ENCODE assay signal across 20 cellular contexts in the genomic region with DNA sequence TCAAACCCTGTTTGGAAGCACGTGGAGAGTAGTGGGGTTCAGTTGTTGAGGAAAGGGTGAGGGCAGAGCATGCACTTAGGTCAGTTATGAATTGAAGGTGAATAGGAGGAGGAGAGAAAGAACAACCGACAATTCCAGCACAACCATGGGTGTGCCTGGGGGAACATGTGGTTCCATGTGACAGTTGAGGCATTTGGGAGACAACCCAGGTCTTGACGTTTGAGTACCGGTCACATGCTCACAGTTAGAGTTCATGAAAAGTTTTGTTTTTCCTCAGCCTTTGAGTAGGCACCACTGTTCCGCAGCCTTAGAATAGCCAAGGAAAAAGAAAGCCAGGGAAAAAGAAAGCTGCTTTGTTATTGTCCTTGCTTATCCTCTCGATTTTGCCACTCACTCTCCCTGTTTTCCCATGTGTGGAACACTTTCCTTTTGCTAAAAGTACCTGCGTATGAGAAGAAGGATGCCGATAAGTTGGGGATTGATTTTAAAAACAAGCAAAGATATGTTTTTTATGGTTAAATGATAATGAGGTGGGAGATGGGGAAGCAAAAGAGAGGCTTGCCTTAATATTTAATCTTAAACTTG. TPM values are rescaled to one million over a fixed set of nuclear protein-coding genes. Genes with fewer than 3 reads are reported as not detected.
DNase-seq lines count a peak whose midpoint lies in the region; ATAC-seq, FAIRE-seq and TF ChIP-seq lines count a peak whose summit lies in the region.
"Had no signal": no experiment of that assay in that cellular context is flagged by ENCODE, and none has a peak within 500 bp of the region (broad histone marks: within the 10 kb centered on the region; RNA-seq: fewer than 3 reads in every experiment).

No MANE protein-coding gene starts in this region.

- H3K9me3 ChIP-seq in heart left ventricle (no peaks in the 10 kb centered on the region), tibial nerve (no peaks in the 10 kb centered on the region), pancreas (no peaks in the 10 kb centered on the region)
- H3K9me3 ChIP-seq: BLaER1 treated with 17β-estradiol and CSF1 and Interleukin-3, amounts not matched to agents 10 nM and 100 nM; colonic mucosa; neutrophil had no signal

- ATAC-seq in heart left ventricle (peak; percentile 68 to 91 (median 78)), pancreas (no peak), GM21576 (IDR thresholded peaks at IDR 0.05; ENCODE audit: unreplicated experiment) (no peak)
- ATAC-seq: activated CD4-positive, CD25-positive, alpha-beta regulatory T cell treated with anti-CD3 and anti-CD28 coated beads, Interleukin-2, amount 50 U/mL, for 24 hours had no signal

- FAIRE-seq in pancreas (lab: Jason Lieb, UNC): no peak

- 60 to 67% (median 61%) methylated on average over 8 of the region's 8 CpGs for WGBS in heart left ventricle, 4 donors
- WGBS in tibial nerve, 2 donors: 36 to 41% methylated on average over 8 of the region's 8 CpGs
- WGBS in pancreas, 2 donors: 80 to 84% methylated on average over 8 of the region's 8 CpGs

- peaks cover 0 to 34% (median 14%) of the 10 kb centered on the region in 12 donors for H3K4me1 ChIP-seq in heart left ventricle
- peaks cover 0 to 64% (median 10%) of the 10 kb centered on the region in 4 donors for H3K4me1 ChIP-seq in tibial nerve
- H3K4me1 ChIP-seq in pancreas: peaks cover 7 to 26% (median 9%) of the 10 kb centered on the region in 3 donors
- H3K4me1 ChIP-seq: BLaER1 treated with 17β-estradiol and CSF1 and Interleukin-3, amounts not matched to agents 10 nM and 100 nM; colonic mucosa had no signal

- TF ChIP-seq CTCF in chondrocyte (IDR thresholded peaks at IDR 0.05): no peak
- no peak for TF ChIP-seq CTCF in heart left ventricle (IDR thresholded peaks at IDR 0.05)
- TF ChIP-seq CTCF in nephron progenitor cell (IDR thresholded peaks at IDR 0.05): no peak
- TF ChIP-seq CTCF in tibial nerve (IDR thresholded peaks at IDR 0.05): no peak
- TF ChIP-seq CTCF in pancreas (IDR thresholded peaks at IDR 0.05): no peak

- H3K36me3 Mint-ChIP-seq in chondrocyte (ENCODE audit: low read depth) (peaks cover 7% of the 10 kb centered on the region), nephron progenitor cell (ENCODE audit: low read depth) (peaks cover 17% of the 10 kb centered on the region)

- H3K27ac Mint-ChIP-seq in chondrocyte (ENCODE audit: unreplicated experiment) (peak overlapping the region; percentile 66), nephron progenitor cell (peak overlapping the region; percentile 15)
- H3K27ac Mint-ChIP-seq: activated naive CD8-positive, alpha-beta T cell treated with anti-CD3 and anti-CD28 coated beads for 36 hours had no signal

- H3K4me3 ChIP-seq in heart left ventricle (no peak overlapping the region), tibial nerve (peak overlapping the region in 1 of 4 donors; percentile 18), pancreas (no peak overlapping the region)
- H3K4me3 ChIP-seq: BLaER1 treated with 17β-estradiol and CSF1 and Interleukin-3, amounts not matched to agents 10 nM and 100 nM; colonic mucosa had no signal

- no peak for DNase-seq in chondrocyte (ENCODE audit: low spot score)
- peak in 3 of 5 donors; percentile 18 to 35 (median 24) for DNase-seq in heart left ventricle
- no peak for DNase-seq in nephron progenitor cell
- DNase-seq in tibial nerve (ENCODE audit: low spot score in 2 of 2): peak in 1 of 2 donors; percentile 42
- no peak for DNase-seq in pancreas
- DNase-seq in NCI-H82 treated with DMSO at 0.1 percent for 48 hours (lab: John Stamatoyannopoulos, UW; ENCODE audit: unreplicated experiment): no peak
- no peak for DNase-seq in activated naive CD4-positive, alpha-beta T cell treated with anti-CD3 and anti-CD28 coated beads, Interleukin-2, amount 50 U/mL, for 16 hours
- DNase-seq: activated naive CD8-positive, alpha-beta T cell treated with anti-CD3 and anti-CD28 coated beads for 36 hours; colonic mucosa; DMS53; H7; Kasumi-1; mesenchymal stem cell; NCI-H146; stimulated activated CD4-positive, alpha-beta T cell treated with anti-CD3 and anti-CD28 coated beads, Interleukin-12 subunit alpha, Interleukin-12 subunit beta, amount 100 ng/mL, for 4 hours had no signal

- H3K36me3 ChIP-seq in heart left ventricle (peaks cover 0 to 62% (median 36%) of the 10 kb centered on the region in 9 donors), tibial nerve (peaks cover 0 to 18% (median 0%) of the 10 kb centered on the region in 3 donors), pancreas (peaks cover 0 to 12% (median 10%) of the 10 kb centered on the region in 3 donors)
- H3K36me3 ChIP-seq: colonic mucosa had no signal

- no peaks in the 10 kb centered on the region for H3K9me3 Mint-ChIP-seq in chondrocyte (ENCODE audit: low read depth)
- no peaks in the 10 kb centered on the region for H3K9me3 Mint-ChIP-seq in nephron progenitor cell
- H3K9me3 Mint-ChIP-seq: activated naive CD8-positive, alpha-beta T cell treated with anti-CD3 and anti-CD28 coated beads for 36 hours had no signal

- TF ChIP-seq POLR2A in heart left ventricle (IDR thresholded peaks at IDR 0.05): no peak
- TF ChIP-seq POLR2A in tibial nerve (IDR thresholded peaks at IDR 0.05): peak in 1 of 2 donors; percentile 33

- H3K4me3 Mint-ChIP-seq in chondrocyte (ENCODE audit: unreplicated experiment): no peak overlapping the region
- no peak overlapping the region for H3K4me3 Mint-ChIP-seq in nephron progenitor cell
- H3K4me3 Mint-ChIP-seq: activated naive CD8-positive, alpha-beta T cell treated with anti-CD3 and anti-CD28 coated beads for 36 hours had no signal

- no peaks in the 10 kb centered on the region for H3K27me3 Mint-ChIP-seq in chondrocyte (ENCODE audit: low read depth)
- H3K27me3 Mint-ChIP-seq in nephron progenitor cell (ENCODE audit: low read depth, poor library complexity): no peaks in the 10 kb centered on the region
- H3K27me3 Mint-ChIP-seq: activated naive CD8-positive, alpha-beta T cell treated with anti-CD3 and anti-CD28 coated beads for 36 hours had no signal

- TF ChIP-seq EP300 in tibial nerve (IDR thresholded peaks at IDR 0.05): peak; percentile 91 to 97

- H3K4me1 Mint-ChIP-seq in chondrocyte (ENCODE audit: low read depth) (peaks cover 31% of the 10 kb centered on the region), nephron progenitor cell (peaks cover 9% of the 10 kb centered on the region)

- intact Hi-C loops in heart left ventricle (cut with DNase I): loop anchor here in 4 of 10 donors (10.0 kb wide), 3 partner anchors 52 to 352 kb away; no protein-coding TSS in a partner anchor
- intact Hi-C loops in pancreas (cut with DNase I): no loop called here

- H3K27me3 ChIP-seq in heart left ventricle (no peaks in the 10 kb centered on the region), tibial nerve (no peaks in the 10 kb centered on the region), pancreas (no peaks in the 10 kb centered on the region)
- H3K27me3 ChIP-seq: BLaER1 treated with 17β-estradiol and CSF1 and Interleukin-3, amounts not matched to agents 10 nM and 100 nM; colonic mucosa; neutrophil had no signal

- H3K27ac ChIP-seq in heart left ventricle (peak overlapping the region in 10 of 12 donors; percentile 12 to 67 (median 48)), tibial nerve (peak overlapping the region; percentile 53 to 89 (median 82)), pancreas (no peak overlapping the region)
- H3K27ac ChIP-seq: BLaER1 treated with 17β-estradiol and CSF1 and Interleukin-3, amounts not matched to agents 10 nM and 100 nM; colonic mucosa; neutrophil had no signal

RNA-seq across cellular contexts. Expression of a gene that starts 25.6 kb away (rescaled TPM):
- 0.32 to 0.44 TPM in 2 of 3 replicates, not detected in the other for total RNA-seq in chondrocyte
- under 1 TPM in 4 of 9 donors, not detected in 5; 0.16 to 0.48 (median 0.26) TPM for total RNA-seq in heart left ventricle
- under 1 TPM in 1 of 2 donors, not detected in 1; 0.03 TPM for polyA plus RNA-seq in heart left ventricle
- not detected for total RNA-seq in tibial nerve
- total RNA-seq in pancreas: under 1 TPM in 5 of 6 donors, not detected in 1; 0.20 to 0.41 (median 0.28) TPM
- polyA plus RNA-seq in pancreas: under 1 TPM; 0.11 to 0.19 TPM
- total RNA-seq: colonic mucosa, NCI-H460 had no signal

RNA-seq across cellular contexts. Expression of a gene that starts 28.8 kb away (rescaled TPM):
- total RNA-seq in chondrocyte (53.1 to 77.6 TPM (median 53.4 TPM) in 3 replicates), heart left ventricle (10 to 100 TPM; 42.8 to 87.4 (median 69.3) TPM), tibial nerve (10 to 100 TPM; 36.2 to 50.3 (median 48.3) TPM), pancreas (10 to 100 TPM; 31.6 to 45.0 (median 41.6) TPM)
- polyA plus RNA-seq in heart left ventricle (10 to 100 TPM; 24.8 to 30.5 TPM), pancreas (10 to 100 TPM; 31.4 to 49.1 TPM)

Comparison
In these comparisons a context has a peak if more than half of its experiments do, and no peak if none do; other contexts are left out.
1. DNase-seq: peak in heart left ventricle (3 of 5); none in chondrocyte (single experiment), nephron progenitor cell (single experiment), pancreas (0 of 6), NCI-H82 treated with DMSO at 0.1 percent for 48 hours (single experiment) and activated naive CD4-positive, alpha-beta T cell treated with anti-CD3 and anti-CD28 coated beads, Interleukin-2, amount 50 U/mL, for 16 hours (single experiment).
2. ATAC-seq: peak in heart left ventricle (4 of 4); none in pancreas (0 of 4) and GM21576 (single experiment).
3. H3K27ac ChIP-seq: peak in heart left ventricle (10 of 12) and tibial nerve (4 of 4); none in pancreas (0 of 4).